ENCODE assay signal across 12 cellular contexts in genomic region chr7:104971290-104972071, GRCh38. TPM values are rescaled to one million over a fixed set of nuclear protein-coding genes. Genes with fewer than 3 reads are reported as not detected.
DNase-seq lines count a peak whose midpoint lies in the region; ATAC-seq and TF ChIP-seq lines count a peak whose summit lies in the region.
"Had no signal": no experiment of that assay in that cellular context is flagged by ENCODE, and none has a peak within 500 bp of the region (broad histone marks: within the 10 kb centered on the region; RNA-seq: fewer than 3 reads in every experiment).

No MANE protein-coding gene starts in this region.

- H3K36me3 ChIP-seq in muscle layer of duodenum (ENCODE audit: control insufficient read depth in 1 of 2, insufficient read depth in 2 of 2, low read length in 2 of 2): no peaks in the 10 kb centered on the region

- no peaks in the 10 kb centered on the region for H3K36me3 Mint-ChIP-seq in activated naive CD8-positive, alpha-beta T cell treated with anti-CD3 and anti-CD28 coated beads for 36 hours

- POLR2A ChIA-PET in AG04450 (lab: Yijun Ruan, JAX): interaction anchor here (0.7 to 2.8 kb wide), 2 partner anchors 12 to 86 kb away, joined by 9 to 11 read pairs; no protein-coding TSS in a partner anchor

- peaks cover 11% of the 10 kb centered on the region for H3K4me1 Mint-ChIP-seq in activated naive CD8-positive, alpha-beta T cell treated with anti-CD3 and anti-CD28 coated beads for 36 hours

- CTCF ChIA-PET in AG04450 (lab: Charles Lee): interaction anchor here (1.3 to 3.7 kb wide), 3 partner anchors 9 to 88 kb away, joined by 4 to 27 read pairs (median 7); no protein-coding TSS in a partner anchor

- TF ChIP-seq CTCF in AG04450 (IDR thresholded peaks at IDR 0.05; ENCODE audit: low read depth, low read length) (no peak), epithelial cell of esophagus (IDR thresholded peaks at IDR 0.05; ENCODE audit: insufficient read depth, low read depth, low read length, missing control alignments) (no peak)

- H3K27me3 Mint-ChIP-seq in activated naive CD8-positive, alpha-beta T cell treated with anti-CD3 and anti-CD28 coated beads for 36 hours: no peaks in the 10 kb centered on the region
- H3K27me3 Mint-ChIP-seq: CD4-positive, CD25-positive, alpha-beta regulatory T cell had no signal

- DNase-seq in AG04450 (ENCODE audit: low read depth, low spot score): no peak
- DNase-seq in NCI-H2227 treated with DMSO at 0.1 percent for 48 hours (lab: John Stamatoyannopoulos, UW): peak; percentile 91
- DNase-seq in epithelial cell of esophagus (ENCODE audit: low read depth): peak; percentile 85
- no peak for DNase-seq in activated naive CD8-positive, alpha-beta T cell treated with anti-CD3 and anti-CD28 coated beads for 36 hours
- DNase-seq in stimulated activated naive CD4-positive, alpha-beta T cell treated with Interleukin-2 at 50 U/mL for 16 hours (lab: John Stamatoyannopoulos, UW): no peak
- DNase-seq: activated CD4-positive, alpha-beta T cell treated with anti-CD3 and anti-CD28 coated beads, Interleukin-2, amount 50 U/mL, for 1 hour; CD4-positive, CD25-positive, alpha-beta regulatory T cell; NCI-H446 treated with DMSO at 0.1 percent for 48 hours had no signal

- H3K9me3 Mint-ChIP-seq in activated naive CD8-positive, alpha-beta T cell treated with anti-CD3 and anti-CD28 coated beads for 36 hours: no peaks in the 10 kb centered on the region
- H3K9me3 Mint-ChIP-seq: CD4-positive, CD25-positive, alpha-beta regulatory T cell had no signal

- no peaks in the 10 kb centered on the region for H3K9me3 ChIP-seq in AG04450 (ENCODE audit: control insufficient read depth, insufficient read depth, low read length)
- H3K9me3 ChIP-seq in muscle layer of duodenum (ENCODE audit: control insufficient read depth in 1 of 2, low read length in 2 of 2): no peaks in the 10 kb centered on the region

- H3K4me3 ChIP-seq in AG04450 (ENCODE audit: low read depth, low read length) (no peak overlapping the region), epithelial cell of esophagus (ENCODE audit: low read length) (no peak overlapping the region), muscle layer of duodenum (ENCODE audit: low read depth in 1 of 2, low read length in 2 of 2) (no peak overlapping the region)

- no peak overlapping the region for H3K4me3 Mint-ChIP-seq in activated naive CD8-positive, alpha-beta T cell treated with anti-CD3 and anti-CD28 coated beads for 36 hours
- H3K4me3 Mint-ChIP-seq: CD4-positive, CD25-positive, alpha-beta regulatory T cell had no signal

- peaks cover 11 to 26% of the 10 kb centered on the region in 2 donors for H3K4me1 ChIP-seq in muscle layer of duodenum (ENCODE audit: control insufficient read depth in 1 of 2, insufficient read depth in 2 of 2, low read length in 2 of 2)
- H3K4me1 ChIP-seq: parathyroid adenoma had no signal

- H3K27ac Mint-ChIP-seq in activated naive CD8-positive, alpha-beta T cell treated with anti-CD3 and anti-CD28 coated beads for 36 hours: no peak overlapping the region
- H3K27ac Mint-ChIP-seq: CD4-positive, CD25-positive, alpha-beta regulatory T cell had no signal

- ATAC-seq in GM18873 (IDR thresholded peaks at IDR 0.05; ENCODE audit: low FRiP score, unreplicated experiment) (no peak), HG03097 (IDR thresholded peaks at IDR 0.05; ENCODE audit: low FRiP score, unreplicated experiment) (no peak)

- H3K27ac ChIP-seq in AG04450 (ENCODE audit: low read depth, low read length) (peak overlapping the region; percentile 69), muscle layer of duodenum (ENCODE audit: low read length) (peak overlapping the region; percentile 19)
- H3K27ac ChIP-seq: parathyroid adenoma had no signal

- H3K27me3 ChIP-seq in AG04450 (ENCODE audit: control insufficient read depth, insufficient read depth, low read length) (no peaks in the 10 kb centered on the region), muscle layer of duodenum (ENCODE audit: low read depth, low read length) (no peaks in the 10 kb centered on the region)

RNA-seq across cellular contexts. Expression of gene KMT2E, which starts 42.5 kb away (rescaled TPM):
- polyA plus RNA-seq in AG04450 (2011; rRNA removed): 13.8 and 24.1 TPM in 2 replicates
- 74.9 and 89.4 TPM in 2 replicates for polyA minus RNA-seq in AG04450 (2011; rRNA and poly(A)+ RNA removed)
- total RNA-seq in activated naive CD8-positive, alpha-beta T cell treated with anti-CD3 and anti-CD28 coated beads for 36 hours: 10 to 100 TPM; 58.0 to 62.4 TPM

Comparison
In these comparisons a context has a peak if more than half of its experiments do, and no peak if none do; other contexts are left out.
1. DNase-seq: peak in NCI-H2227 treated with DMSO at 0.1 percent for 48 hours (single experiment) and epithelial cell of esophagus (single experiment); none in AG04450 (single experiment), activated naive CD8-positive, alpha-beta T cell treated with anti-CD3 and anti-CD28 coated beads for 36 hours (single experiment) and stimulated activated naive CD4-positive, alpha-beta T cell treated with Interleukin-2 at 50 U/mL for 16 hours (single experiment).